Comparison of ENCODE assay signal across 8 cellular contexts in the genomic region with DNA sequence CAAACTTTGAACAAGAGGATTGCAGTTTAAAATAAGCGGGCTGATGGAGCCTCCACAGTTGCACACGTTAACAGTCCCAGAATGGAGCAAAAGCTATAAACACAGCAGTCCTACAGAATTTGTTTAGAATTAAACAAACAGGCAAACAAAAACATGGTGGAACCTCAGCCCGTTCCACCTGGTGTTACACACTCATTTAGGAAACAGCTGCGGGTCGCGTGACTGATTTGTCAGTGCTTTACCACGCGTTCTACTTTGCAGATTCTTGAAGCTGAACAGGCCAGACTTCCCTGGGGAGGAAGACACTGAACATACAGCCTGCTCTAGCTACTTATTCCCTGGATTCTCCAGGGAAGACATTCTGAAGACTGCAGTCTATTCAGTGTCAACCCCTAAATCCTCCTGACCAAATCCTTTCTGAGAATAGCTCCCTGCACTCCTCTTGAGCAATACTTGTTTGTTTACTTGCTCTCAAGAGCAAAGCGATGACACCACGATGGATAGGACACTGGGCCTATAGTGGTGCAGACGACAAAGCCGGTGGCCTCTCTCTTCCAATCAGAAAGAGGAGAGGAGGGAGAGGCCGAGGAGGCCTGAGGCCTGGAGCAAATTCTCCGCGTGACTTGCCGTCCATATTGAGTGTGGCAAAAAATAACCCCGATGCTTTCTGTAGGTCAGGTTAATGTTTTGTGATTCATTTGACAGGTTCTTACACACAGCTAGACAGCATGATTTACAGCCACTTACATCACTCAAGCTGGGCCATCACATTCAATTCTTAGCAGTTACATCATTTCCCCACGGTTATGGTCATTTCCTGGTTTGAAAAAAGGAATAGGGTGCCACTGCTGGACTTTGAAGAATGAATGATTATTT. TPM values are rescaled to one million over a fixed set of nuclear protein-coding genes. Genes with fewer than 3 reads are reported as not detected.
DNase-seq lines count a peak whose midpoint lies in the region; ATAC-seq lines count a peak whose summit lies in the region.

No MANE protein-coding gene starts in this region.

- peak overlapping the region; percentile 14 for H3K4me3 ChIP-seq in effector memory CD4-positive, alpha-beta T cell (ENCODE audit: insufficient read depth, low read depth, low read length, poor library complexity, severe bottlenecking)

- peaks cover 27% of the 10 kb centered on the region for H3K4me1 ChIP-seq in effector memory CD4-positive, alpha-beta T cell (ENCODE audit: control insufficient read depth, insufficient read depth, low read length, poor library complexity, severe bottlenecking)

- peak; percentile 93 for DNase-seq in COLO668 (lab: John Stamatoyannopoulos, UW; ENCODE audit: unreplicated experiment)
- peak; percentile 100 for DNase-seq in HT1080 (ENCODE audit: low read depth)
- peak; percentile 82 for DNase-seq in NK-92 treated with Interleukin-12 subunit alpha and Interleukin-12 subunit beta, amount 100 ng/mL, for 24 hours (lab: John Stamatoyannopoulos, UW)
- peak; percentile 86 for DNase-seq in activated CD8-positive, alpha-beta memory T cell treated with anti-CD3 and anti-CD28 coated beads for 24 hours
- DNase-seq in effector memory CD4-positive, alpha-beta T cell: peak; percentile 83 to 87 (median 86)
- DNase-seq in lung microvascular endothelial cell (ENCODE audit: low read depth in 2 of 2): peak; percentile 98 to 99
- DNase-seq in stimulated activated CD4-positive, alpha-beta T cell treated with anti-CD3 and anti-CD28 coated beads, TNF-alpha, amount 100 ng/mL, for 48 hours (ENCODE audit: low read depth in 3 of 3): peak; percentile 58 to 85 (median 73)

- H3K27ac ChIP-seq in effector memory CD4-positive, alpha-beta T cell (ENCODE audit: insufficient read depth, low read length, poor library complexity, severe bottlenecking): peak overlapping the region; percentile 63

- no peaks in the 10 kb centered on the region for H3K36me3 ChIP-seq in effector memory CD4-positive, alpha-beta T cell (ENCODE audit: control insufficient read depth, insufficient read depth, low read length)

- H3K9me3 ChIP-seq in effector memory CD4-positive, alpha-beta T cell (ENCODE audit: control insufficient read depth, low read length): no peaks in the 10 kb centered on the region

- no peaks in the 10 kb centered on the region for H3K27me3 ChIP-seq in effector memory CD4-positive, alpha-beta T cell (replicated peaks; ENCODE audit: control insufficient read depth, insufficient read depth, low read length, poor library complexity, severe bottlenecking)

- ATAC-seq in GM21381 (IDR thresholded peaks at IDR 0.05; ENCODE audit: unreplicated experiment): peak; percentile 39

RNA-seq across cellular contexts. Expression of a gene that starts 4.0 kb away (rescaled TPM):
- total RNA-seq in HT1080 (2014; rRNA removed; shearing (Covaris generic)): 11.5 and 50.6 TPM in 2 replicates
- 69.8 and 74.2 TPM in 2 replicates for polyA plus RNA-seq in HT1080 (2015; cell fraction: cytosol; rRNA removed)
- 32.3 and 39.8 TPM in 2 replicates for polyA plus RNA-seq in HT1080 (2015; cell fraction: nucleus; rRNA removed)
- 16.6 and 21.6 TPM in 2 replicates for total RNA-seq in lung microvascular endothelial cell

RNA-seq across cellular contexts. Expression of a gene that starts 4.6 kb away (rescaled TPM):
- total RNA-seq in HT1080 (2014; rRNA removed; shearing (Covaris generic)): 16.7 and 18.3 TPM in 2 replicates
- polyA plus RNA-seq in HT1080 (2015; cell fraction: cytosol; rRNA removed): 10.4 and 10.8 TPM in 2 replicates
- polyA plus RNA-seq in HT1080 (2015; cell fraction: nucleus; rRNA removed): 21.8 and 24.8 TPM in 2 replicates
- total RNA-seq in lung microvascular endothelial cell: 14.8 and 18.5 TPM in 2 replicates

Comparison
In these comparisons a context has a peak if more than half of its experiments do, and no peak if none do; other contexts are left out.
1. Peak in every context shown above with its lines: DNase-seq, ATAC-seq, H3K4me3 ChIP-seq and H3K27ac ChIP-seq.